ENCODE assay signal across 23 cellular contexts in genomic region chr11:16859651-16860050, GRCh38.
"Had no signal": no experiment of that assay in that cellular context is flagged by ENCODE, and none has a peak within 500 bp of the region (broad histone marks: within the 10 kb centered on the region; RNA-seq: fewer than 3 reads in every experiment).

No MANE protein-coding gene starts in this region.

- H3K9me3 ChIP-seq: left ventricle myocardium inferior, prostate gland, right atrium auricular region, thyroid gland had no signal

- H3K27me3 Mint-ChIP-seq: activated CD4-positive, alpha-beta T cell treated with anti-CD3 and anti-CD28 coated beads, Interleukin-2, amount 10 ng/mL, durations not matched to agents 7 days and 5 days; activated CD8-positive, alpha-beta memory T cell treated with anti-CD3 and anti-CD28 coated beads, Interleukin-2, amount 10 ng/mL, durations not matched to agents 7 days and 5 days; dendritic cell treated with granulocyte-macrophage colony-stimulating factor and Interleukin-4, amounts not matched to agents 40 ng/mL and 50 ng/mL, for 4 days had no signal

- ATAC-seq: activated CD4-positive, CD25-positive, alpha-beta regulatory T cell treated with anti-CD3 and anti-CD28 coated beads, Interleukin-2, amount 50 U/mL, for 24 hours; activated CD8-positive, alpha-beta memory T cell treated with anti-CD3 and anti-CD28 coated beads, Interleukin-2, amount 10 ng/mL, durations not matched to agents 7 days and 5 days; activated CD8-positive, alpha-beta T cell treated with anti-CD3 and anti-CD28 coated beads for 36 hours; activated naive CD8-positive, alpha-beta T cell treated with anti-CD3 and anti-CD28 coated beads, Interleukin-2, amount 50 U/mL, for 24 hours; foreskin keratinocyte; natural killer cell treated with Interleukin-12 subunit alpha and Interleukin-12 subunit beta and Interleukin-15 and Interleukin-18, amount 100 ng/mL, for 72 hours; stimulated activated naive CD8-positive, alpha-beta T cell treated with anti-CD3 and anti-CD28 coated beads, Interleukin-15, Interleukin-2, amounts not matched to agents 100 U/mL and 50 U/mL, for 24 hours; T-helper 17 cell had no signal

- H3K4me1 ChIP-seq: foreskin keratinocyte, prostate gland, thyroid gland had no signal

- H3K36me3 Mint-ChIP-seq: activated CD8-positive, alpha-beta memory T cell treated with anti-CD3 and anti-CD28 coated beads, Interleukin-2, amount 10 ng/mL, durations not matched to agents 7 days and 5 days; natural killer cell treated with Interleukin-12 subunit alpha and Interleukin-12 subunit beta and Interleukin-15 and Interleukin-18, amount 100 ng/mL, for 72 hours had no signal

- H3K27ac Mint-ChIP-seq: activated CD4-positive, alpha-beta T cell treated with anti-CD3 and anti-CD28 coated beads, Interleukin-2, amount 10 ng/mL, durations not matched to agents 7 days and 5 days; activated CD8-positive, alpha-beta memory T cell treated with anti-CD3 and anti-CD28 coated beads, Interleukin-2, amount 10 ng/mL, durations not matched to agents 7 days and 5 days; activated CD8-positive, alpha-beta T cell treated with anti-CD3 and anti-CD28 coated beads for 36 hours; activated naive CD8-positive, alpha-beta T cell treated with anti-CD3 and anti-CD28 coated beads, Interleukin-2, amount 50 U/mL, for 24 hours; dendritic cell treated with granulocyte-macrophage colony-stimulating factor and Interleukin-4, amounts not matched to agents 40 ng/mL and 50 ng/mL, for 4 days; natural killer cell treated with Interleukin-12 subunit alpha and Interleukin-12 subunit beta and Interleukin-15 and Interleukin-18, amount 100 ng/mL, for 72 hours; T-helper 17 cell had no signal

- H3K4me3 Mint-ChIP-seq: activated CD4-positive, alpha-beta T cell treated with anti-CD3 and anti-CD28 coated beads, Interleukin-2, amount 10 ng/mL, durations not matched to agents 7 days and 5 days; activated CD8-positive, alpha-beta memory T cell treated with anti-CD3 and anti-CD28 coated beads, Interleukin-2, amount 10 ng/mL, durations not matched to agents 7 days and 5 days; activated CD8-positive, alpha-beta T cell treated with anti-CD3 and anti-CD28 coated beads for 36 hours; activated naive CD8-positive, alpha-beta T cell treated with anti-CD3 and anti-CD28 coated beads, Interleukin-2, amount 50 U/mL, for 24 hours; dendritic cell treated with granulocyte-macrophage colony-stimulating factor and Interleukin-4, amounts not matched to agents 40 ng/mL and 50 ng/mL, for 4 days; natural killer cell treated with Interleukin-12 subunit alpha and Interleukin-12 subunit beta and Interleukin-15 and Interleukin-18, amount 100 ng/mL, for 72 hours; T-helper 17 cell had no signal

- H3K36me3 ChIP-seq: cardiac muscle cell, left ventricle myocardium inferior, prostate gland, right atrium auricular region, thyroid gland had no signal

- H3K9me3 Mint-ChIP-seq: dendritic cell treated with granulocyte-macrophage colony-stimulating factor and Interleukin-4, amounts not matched to agents 40 ng/mL and 50 ng/mL, for 4 days had no signal

- H3K4me3 ChIP-seq: cardiac muscle cell, left ventricle myocardium inferior, prostate gland, right atrium auricular region, thyroid gland had no signal

- H3K27me3 ChIP-seq: cardiac muscle cell, right atrium auricular region, thyroid gland had no signal

- DNase-seq: activated CD4-positive, alpha-beta T cell treated with anti-CD3 and anti-CD28 coated beads, Interleukin-2, amount 10 ng/mL, durations not matched to agents 7 days and 5 days; activated CD8-positive, alpha-beta memory T cell treated with anti-CD3 and anti-CD28 coated beads, Interleukin-2, amount 10 ng/mL, durations not matched to agents 7 days and 5 days; activated CD8-positive, alpha-beta T cell treated with anti-CD3 and anti-CD28 coated beads for 36 hours; activated effector memory CD4-positive, alpha-beta T cell treated with anti-CD3 and anti-CD28 coated beads, Interleukin-2, amount 50 U/mL, for 16 hours; activated naive CD4-positive, alpha-beta T cell treated with anti-CD3 and anti-CD28 coated beads, Interleukin-2, amount 50 U/mL, for 16 hours; activated naive CD8-positive, alpha-beta T cell treated with anti-CD3 and anti-CD28 coated beads, Interleukin-2, amount 50 U/mL, for 24 hours; activated T-cell treated with anti-CD3 and anti-CD28 coated beads for 4 hours; effector CD4-positive, alpha-beta T cell; erythroblast; foreskin keratinocyte; left ventricle myocardium inferior; midbrain; stimulated activated CD4-positive, alpha-beta T cell treated with anti-CD3 and anti-CD28 coated beads, Interleukin-12 subunit alpha, Interleukin-12 subunit beta, amount 100 ng/mL, for 4 hours; stimulated activated CD4-positive, alpha-beta T cell treated with anti-CD3 and anti-CD28 coated beads, Interleukin-4, amount 100 ng/mL, for 4 hours; stimulated activated naive CD8-positive, alpha-beta T cell treated with anti-CD3 and anti-CD28 coated beads, Interleukin-15, Interleukin-2, amounts not matched to agents 100 U/mL and 50 U/mL, for 24 hours; T-helper 17 cell; thyroid gland had no signal

- H3K4me1 Mint-ChIP-seq: activated CD4-positive, alpha-beta T cell treated with anti-CD3 and anti-CD28 coated beads, Interleukin-2, amount 10 ng/mL, durations not matched to agents 7 days and 5 days had no signal

- H3K27ac ChIP-seq: cardiac muscle cell, foreskin keratinocyte, left ventricle myocardium inferior, prostate gland, right atrium auricular region, thyroid gland had no signal
